Comparison of ENCODE assay signal across 23 cellular contexts in the genomic region with DNA sequence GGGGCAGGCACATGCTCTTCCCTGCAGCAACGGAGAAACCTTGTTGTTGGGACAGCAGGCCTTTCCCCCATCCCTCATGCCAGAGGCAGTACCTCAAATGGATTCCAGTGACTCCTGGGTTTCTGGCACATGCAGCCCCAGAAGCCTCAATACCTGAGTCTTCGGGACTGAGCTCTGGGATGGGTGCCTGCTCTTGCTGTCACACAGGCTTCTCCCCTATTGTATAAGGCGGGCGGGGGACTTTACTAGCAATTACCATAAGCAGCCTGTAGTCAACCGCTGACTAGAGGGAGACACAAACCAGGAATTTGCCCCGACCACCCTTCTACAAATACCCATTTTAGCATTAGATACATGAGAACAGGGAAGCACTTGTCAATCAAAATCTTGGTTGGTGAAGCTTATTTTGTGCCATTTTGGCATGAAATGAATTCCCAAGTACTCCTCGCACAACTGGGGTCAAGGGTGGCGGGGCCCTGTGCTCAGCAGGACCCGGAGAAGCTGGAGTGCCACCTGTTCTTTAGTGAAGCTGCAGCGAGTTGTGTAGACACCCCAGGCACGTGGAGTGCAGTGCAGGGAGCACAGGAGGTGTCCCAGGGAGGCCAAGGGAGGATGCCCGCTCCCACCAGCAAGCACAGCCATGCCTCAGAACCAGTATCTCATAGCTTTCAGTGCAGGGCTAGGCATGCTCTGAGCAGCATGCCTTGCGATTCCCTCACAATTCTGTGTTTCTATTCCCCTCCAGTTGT. TPM values are rescaled to one million over a fixed set of nuclear protein-coding genes. Genes with fewer than 3 reads are reported as not detected.
DNase-seq lines count a peak whose midpoint lies in the region; ATAC-seq, FAIRE-seq and TF ChIP-seq lines count a peak whose summit lies in the region.
"Had no signal": no experiment of that assay in that cellular context is flagged by ENCODE, and none has a peak within 500 bp of the region (broad histone marks: within the 10 kb centered on the region; RNA-seq: fewer than 3 reads in every experiment).

No MANE protein-coding gene starts in this region.

- peak in 1 of 2 experiments; percentile 35; a peak in 1 of 4 replicates for TF ChIP-seq RAD21 in H1 (IDR thresholded peaks at IDR 0.05 in 1 of 2, conservative IDR thresholded peaks at IDR 0.05 in 1 of 2; ENCODE audit: low read depth in 2 of 2, low read length in 2 of 2)

- H4K8ac ChIP-seq in H1 (ENCODE audit: extremely low read depth, insufficient read depth, low read length), result no peak overlapping the region

- no peak overlapping the region for H3K56ac ChIP-seq in H1 (replicated peaks; ENCODE audit: insufficient read length, low read depth, low read length)

- WGBS in H1 (ENCODE audit: extremely low coverage in 1 of 2, insufficient coverage in 1 of 2, insufficient read length in 1 of 2, insufficient replicate concordance in 2 of 2, low coverage in 1 of 2, low lambda C conversion rate in 2 of 2, missing lambda C conversion rate in 1 of 2), 2 experiments, result 75% methylated on average over 12 of the region's 13 CpGs; no CpG with 5 or more reads in 1 of the 2 experiments

- no peak overlapping the region for H2BK120ac ChIP-seq in H1 (replicated peaks; ENCODE audit: low read depth, low read length)

- peaks cover 23% of the 10 kb centered on the region for H3K4me1 Mint-ChIP-seq in GM23338
- H3K4me1 Mint-ChIP-seq in osteocyte (ENCODE audit: unreplicated experiment), result peaks cover 2% of the 10 kb centered on the region

- no peak overlapping the region for H3K4me3 Mint-ChIP-seq in GM23338
- H3K4me3 Mint-ChIP-seq in osteocyte (ENCODE audit: unreplicated experiment), result no peak overlapping the region
- H3K4me3 Mint-ChIP-seq: CD4-positive, alpha-beta T cell; HFFc6 had no signal

- H2AK5ac ChIP-seq in H1 (ENCODE audit: low read depth, low read length), result no peak overlapping the region

- no peak overlapping the region for H3K23ac ChIP-seq in H1 (ENCODE audit: insufficient read length)

- no peaks in the 10 kb centered on the region; the same call in 2 of the 3 replicates for H3K36me3 Mint-ChIP-seq in GM23338 (ENCODE audit: low read depth)
- H3K36me3 Mint-ChIP-seq in osteocyte (ENCODE audit: unreplicated experiment), result no peaks in the 10 kb centered on the region

- FAIRE-seq in H1 (lab: Jason Lieb, UNC), result no peak
- FAIRE-seq: A549, GM12892, GM18507, HepG2 had no signal

- no peak overlapping the region for H3K14ac ChIP-seq in H1 (ENCODE audit: insufficient read length)

- CTCF ChIA-PET in H1 (lab: Charles Lee; ENCODE audit: partially characterized antibody), result interaction anchor here (0.7 to 1.6 kb wide), 5 partner anchors 9 to 273 kb away, joined by 3 to 6 read pairs (median 3); no protein-coding TSS in a partner anchor

- H2BK5ac ChIP-seq in H1 (ENCODE audit: low read depth, low read length), result no peak overlapping the region

- H2BK20ac ChIP-seq in H1 (ENCODE audit: low read length), result no peak overlapping the region

- H3K27ac Mint-ChIP-seq in GM23338, result no peak overlapping the region
- H3K27ac Mint-ChIP-seq in osteocyte (ENCODE audit: unreplicated experiment), result no peak overlapping the region
- H3K27ac Mint-ChIP-seq: CD4-positive, alpha-beta T cell; HFFc6; IgD-negative memory B cell had no signal

- H3K36me3 ChIP-seq in GM23338 (ENCODE audit: insufficient read depth) (no peaks in the 10 kb centered on the region), H1 (ENCODE audit: control insufficient read depth in 2 of 4, insufficient read depth in 4 of 4, low read length in 3 of 4) (no peaks in the 10 kb centered on the region)

- no peak overlapping the region for H3K4me2 ChIP-seq in GM23338
- no peak overlapping the region for H3K4me2 ChIP-seq in H1 (ENCODE audit: insufficient read depth in 1 of 2, low read depth in 2 of 2, low read length in 2 of 2)
- H3K4me2 ChIP-seq: A549 had no signal

- no peaks in the 10 kb centered on the region for H3F3A ChIP-seq in GM23338 (replicated peaks; ENCODE audit: low read depth)

- peak overlapping the region; percentile 48; the same call in 1 of the 2 replicates for H3K18ac ChIP-seq in H1 (ENCODE audit: extremely low read depth, low read length)

- H3K9me3 ChIP-seq in H1 (ENCODE audit: insufficient read depth in 2 of 2, low read depth in 1 of 2, low read length in 1 of 2), result no peaks in the 10 kb centered on the region
- H3K9me3 ChIP-seq: A549, Caco-2 had no signal

- H4K91ac ChIP-seq in H1 (replicated peaks; ENCODE audit: insufficient read length, low read length), result no peak overlapping the region

- H3K4me3 ChIP-seq in GM23338 (no peak overlapping the region), H1 (ENCODE audit: extremely low read depth in 1 of 4, insufficient read depth in 2 of 4, low read depth in 3 of 4, low read length in 4 of 4) (no peak overlapping the region)
- H3K4me3 ChIP-seq: A549 had no signal

- H2BK12ac ChIP-seq in H1 (ENCODE audit: low read depth, low read length), result no peak overlapping the region

- H3K27me3 Mint-ChIP-seq in GM23338 (ENCODE audit: insufficient read depth, low read depth, poor library complexity) (peaks cover 4% of the 10 kb centered on the region), osteocyte (ENCODE audit: unreplicated experiment) (peaks cover 5% of the 10 kb centered on the region)
- H3K27me3 Mint-ChIP-seq: IgD-negative memory B cell had no signal

- H2AFZ ChIP-seq in GM23338 (no peak overlapping the region; the same call in 1 of the 2 replicates), H1 (ENCODE audit: low read length) (peak overlapping the region; percentile 50; the same call in 1 of the 2 replicates)

- no peak overlapping the region for H3K4ac ChIP-seq in H1 (replicated peaks; ENCODE audit: insufficient read length, low read depth, low read length)

- H3K9me3 Mint-ChIP-seq in GM23338 (no peaks in the 10 kb centered on the region), osteocyte (ENCODE audit: unreplicated experiment) (no peaks in the 10 kb centered on the region)
- H3K9me3 Mint-ChIP-seq: CD4-positive, alpha-beta T cell; HFFc6 had no signal

- H3K27me3 ChIP-seq in GM23338 (ENCODE audit: insufficient read depth) (no peaks in the 10 kb centered on the region), H1 (replicated peaks in 1 of 4; ENCODE audit: control insufficient read depth in 3 of 4, extremely low read depth in 1 of 4, insufficient read depth in 3 of 4, low read length in 3 of 4) (no peaks in the 10 kb centered on the region)

- H3K23me2 ChIP-seq in H1 (ENCODE audit: low read depth, low read length), result no peaks in the 10 kb centered on the region

- no peak overlapping the region for H2BK15ac ChIP-seq in H1 (ENCODE audit: low read length)

- H3K4me1 ChIP-seq in GM23338 (ENCODE audit: insufficient read depth) (peaks cover 13% of the 10 kb centered on the region), H1 (replicated peaks in 1 of 4; ENCODE audit: control insufficient read depth in 3 of 4, insufficient read depth in 4 of 4, low read length in 3 of 4) (peaks cover 2 to 14% (median 4%) of the 10 kb centered on the region in 4 experiments; a peak in 6 of 7 replicates)
- H3K4me1 ChIP-seq: A549, Caco-2 had no signal

- TF ChIP-seq CTCF in GM23338 (conservative IDR thresholded peaks at IDR 0.05; ENCODE audit: low read depth in 2 of 2) (peak in 1 of 2 experiments; percentile 31; a peak in 2 of 4 replicates), H1 (IDR thresholded peaks at IDR 0.05; ENCODE audit: control extremely low read depth in 1 of 3, insufficient read depth in 1 of 3, low read depth in 1 of 3, low read length in 3 of 3) (no peak), osteocyte (IDR thresholded peaks at IDR 0.05) (no peak)

- H4K5ac ChIP-seq in H1 (ENCODE audit: insufficient read length, low read depth, low read length), result no peak overlapping the region

- H3K9ac ChIP-seq in H1 (replicated peaks in 1 of 4; ENCODE audit: extremely low read depth in 1 of 4, low read depth in 3 of 4, low read length in 3 of 4), result no peak overlapping the region

- H3K79me1 ChIP-seq in H1 (ENCODE audit: low read depth, low read length), result no peaks in the 10 kb centered on the region

- no peak overlapping the region for H3K27ac ChIP-seq in GM23338 (ENCODE audit: low read depth)
- H3K27ac ChIP-seq in H1 (ENCODE audit: low read depth, low read length), result no peak overlapping the region
- H3K27ac ChIP-seq: 22Rv1, A549, C4-2B had no signal

- H3K79me2 ChIP-seq in GM23338 (replicated peaks; ENCODE audit: insufficient read depth) (no peaks in the 10 kb centered on the region), H1 (ENCODE audit: control insufficient read depth in 1 of 2, insufficient read depth in 2 of 2, low read length in 2 of 2) (no peaks in the 10 kb centered on the region)

- H4K20me1 ChIP-seq in GM23338 (replicated peaks; ENCODE audit: insufficient read depth), result no peaks in the 10 kb centered on the region
- no peaks in the 10 kb centered on the region for H4K20me1 ChIP-seq in H1 (replicated peaks in 1 of 2; ENCODE audit: control insufficient read depth in 1 of 2, insufficient read depth in 2 of 2, low read length in 2 of 2)

- ATAC-seq in GM23338 (peak; percentile 72), GM19455 (IDR thresholded peaks at IDR 0.05; ENCODE audit: unreplicated experiment) (no peak), HG02938 (IDR thresholded peaks at IDR 0.05; ENCODE audit: unreplicated experiment) (no peak)
- ATAC-seq: A549, HepG2 had no signal

- no peak for TF ChIP-seq POLR2A in H1 (IDR thresholded peaks at IDR 0.05; ENCODE audit: control extremely low read depth in 1 of 2, low read depth in 2 of 2, low read length in 2 of 2)

- peaks cover 4% of the 10 kb centered on the region; the same call in 1 of the 2 replicates for H3K9me2 ChIP-seq in GM23338 (ENCODE audit: insufficient read depth)

- POLR2A ChIA-PET in H1 (lab: Charles Lee; ENCODE audit: partially characterized antibody), result interaction anchor here (0.6 to 0.7 kb wide), 2 partner anchors 25 to 287 kb away, joined by 3 read pairs; no protein-coding TSS in a partner anchor

- DNase-seq in GM23338 (ENCODE audit: low spot score), result peak; percentile 41
- no peak for DNase-seq in H1 (ENCODE audit: low read depth in 1 of 2, low spot score in 2 of 2)
- DNase-seq in iPS-NIHi11 (ENCODE audit: low spot score), result peak; percentile 29
- DNase-seq in osteocyte (ENCODE audit: extremely low spot score, unreplicated experiment), result peak; percentile 81
- no peak for DNase-seq in stimulated activated CD4-positive, alpha-beta T cell treated with anti-CD3 and anti-CD28 coated beads, Interleukin-2, amount 100 ng/mL, for 48 hours
- DNase-seq: AML-193; Caco-2; CD4-positive, alpha-beta T cell; DMS153; DMS79; GDM1; HCEC 1CT; KBM-7 had no signal

- no peak for TF ChIP-seq EP300 in H1 (IDR thresholded peaks at IDR 0.05; ENCODE audit: borderline replicate concordance in 1 of 2, low read depth in 2 of 2, low read length in 2 of 2)

RNA-seq across cellular contexts. Expression of gene S1PR3, which starts 21.2 kb away (rescaled TPM):
- total RNA-seq in GM23338 (2014; rRNA removed; shearing (Covaris generic)), result 7.6 and 9.3 TPM in 2 replicates
- polyA plus RNA-seq in GM23338 (2016; fragmentation: Nextera tagmentation; extraction: Ambion mirVana) (1.7 and 2.1 TPM in 2 replicates), H1 (2011; rRNA removed) (3.7 and 4.9 TPM in 2 replicates)
- total RNA-seq in H1 (2021; fragmentation: NEBNext Ultra II Directional; extraction: Animal tissue kit (Norgen Biotek cat#: 25700)), result 6.4 and 7.2 TPM in 2 replicates
- polyA plus RNA-seq in H1 (2011; cell fraction: cytosol; rRNA removed), result 3.9 TPM
- 4.7 TPM for polyA plus RNA-seq in H1 (2011; cell fraction: nucleus; rRNA removed)
- 3.4 to 4.7 TPM (median 4.2 TPM) in 4 replicates for polyA plus RNA-seq in H1 (2012, experiment 1 of 2)
- polyA plus RNA-seq in H1 (2012, experiment 2 of 2), result 1.5 TPM
- polyA plus RNA-seq in H1 (2013, experiment 1 of 2), result 5.7 TPM
- 6.4 TPM for polyA plus RNA-seq in H1 (2013, experiment 2 of 2)
- 9.5 and 11.0 TPM in 2 replicates for polyA minus RNA-seq in H1 (2011; rRNA and poly(A)+ RNA removed)
- polyA minus RNA-seq in H1 (2011; cell fraction: cytosol; rRNA and poly(A)+ RNA removed), result 4.0 TPM
- polyA minus RNA-seq in H1 (2011; cell fraction: nucleus; rRNA and poly(A)+ RNA removed), result 8.7 TPM
- total RNA-seq in osteocyte, result 1.6 and 2.1 TPM in 2 replicates
- polyA plus RNA-seq: HepG2, IgD-negative memory B cell had no signal

Comparison
In these comparisons a context has a peak if more than half of its experiments do, and no peak if none do; other contexts are left out.
1. DNase-seq: peak in GM23338 (single experiment), iPS-NIHi11 (single experiment) and osteocyte (single experiment); none in H1 (0 of 2) and stimulated activated CD4-positive, alpha-beta T cell treated with anti-CD3 and anti-CD28 coated beads, Interleukin-2, amount 100 ng/mL, for 48 hours (0 of 2).